ENCODE assay signal across 7 cellular contexts in genomic region chr13:24511824-24512207, GRCh38. TPM values are rescaled to one million over a fixed set of nuclear protein-coding genes. Genes with fewer than 3 reads are reported as not detected.
DNase-seq lines count a peak whose midpoint lies in the region; ATAC-seq and TF ChIP-seq lines count a peak whose summit lies in the region.

No MANE protein-coding gene starts in this region.

- H3K27ac ChIP-seq in psoas muscle = peak overlapping the region; percentile 73

- WGBS in psoas muscle, 3 donors = 10 to 13% (median 10%) methylated on average over 6 of the region's 6 CpGs

- ATAC-seq in GM18511 (IDR thresholded peaks at IDR 0.05; ENCODE audit: unreplicated experiment) (peak; percentile 6), HG02981 (IDR thresholded peaks at IDR 0.05; ENCODE audit: unreplicated experiment) (peak; percentile 13), psoas muscle (peak in 1 of 4 donors; percentile 7)

- intact Hi-C loops in psoas muscle (cut with DNase I) = no loop called here

- H3K9me3 ChIP-seq in psoas muscle = no peaks in the 10 kb centered on the region

- DNase-seq in SKM-1 treated with dmso at 0.1 percent for 144 hours (lab: John Stamatoyannopoulos, UW; ENCODE audit: unreplicated experiment) (peak; percentile 44), fibroblast of mammary gland (ENCODE audit: low read depth) (no peak), psoas muscle (no peak), cortex of kidney (lab: John Stamatoyannopoulos, UW) (no peak), NCI-H1436 treated with DMSO at 0.1 percent for 48 hours (lab: John Stamatoyannopoulos, UW) (no peak)

- H3K36me3 ChIP-seq in psoas muscle (ENCODE audit: insufficient read depth in 1 of 2, low read depth in 1 of 2) = no peaks in the 10 kb centered on the region

- H3K4me3 ChIP-seq in fibroblast of mammary gland (ENCODE audit: control insufficient read depth, low read depth, low read length) (peak overlapping the region; percentile 86), psoas muscle (peak overlapping the region; percentile 79)

- no peak for TF ChIP-seq CTCF in fibroblast of mammary gland (conservative IDR thresholded peaks at IDR 0.05; ENCODE audit: control insufficient read depth, insufficient read depth, low read depth, low read length)
- TF ChIP-seq CTCF in psoas muscle (IDR thresholded peaks at IDR 0.05) = no peak

- H3K27me3 ChIP-seq in psoas muscle (ENCODE audit: insufficient read depth in 3 of 3, low read length in 2 of 3) = no peaks in the 10 kb centered on the region

- no peaks in the 10 kb centered on the region for H3K4me1 ChIP-seq in psoas muscle

RNA-seq across cellular contexts. Expression of gene PARP4, which starts 0.8 kb away (rescaled TPM):
- total RNA-seq in psoas muscle = 10 to 100 TPM in 2 of 4 donors, 1 to 10 TPM in 2; 4.9 to 17.0 (median 8.8) TPM
- 1 to 10 TPM; 3.1 to 7.6 (median 4.9) TPM for polyA plus RNA-seq in psoas muscle
